ENCODE assay signal across 13 cellular contexts in genomic region chr1:116852367-116852766, GRCh38.
"Had no signal": no experiment of that assay in that cellular context is flagged by ENCODE, and none has a peak within 500 bp of the region (broad histone marks: within the 10 kb centered on the region; RNA-seq: fewer than 3 reads in every experiment).

No MANE protein-coding gene starts in this region.

- ATAC-seq: sciatic nerve, SK-N-SH treated with all-trans-retinoic acid at 6 μM for 48 hours had no signal

- H3K4me1 ChIP-seq: prostate gland had no signal

- H3K27me3 Mint-ChIP-seq: activated naive CD8-positive, alpha-beta T cell had no signal

- H3K4me3 Mint-ChIP-seq: activated naive CD8-positive, alpha-beta T cell; mesothelial cell of epicardium; T-helper 1 cell treated with Interleukin-12 subunit alpha and Interleukin-12 subunit beta and Interleukin-4 antibody, amounts not matched to agents 30 μg/mL and 1 μg/mL, for 36 hours had no signal

- DNase-seq: activated effector memory CD4-positive, alpha-beta T cell treated with anti-CD3 and anti-CD28 coated beads, Interleukin-2, amount 50 U/mL, for 16 hours; activated T-cell treated with anti-CD3 and anti-CD28 coated beads, Interleukin-2, amount 50 U/mL, for 1 hour; esophagus squamous epithelium; head of caudate nucleus; stimulated activated CD4-positive, alpha-beta T cell treated with anti-CD3 and anti-CD28 coated beads, Interleukin-2, amount 100 ng/mL, for 24 hours; stimulated activated naive CD4-positive, alpha-beta T cell had no signal

- H3K9me3 ChIP-seq: esophagus squamous epithelium, prostate gland, suprapubic skin had no signal

- H3K9me3 Mint-ChIP-seq: T-helper 1 cell treated with Interleukin-12 subunit alpha and Interleukin-12 subunit beta and Interleukin-4 antibody, amounts not matched to agents 30 μg/mL and 1 μg/mL, for 36 hours had no signal

- H3K27ac Mint-ChIP-seq: activated naive CD8-positive, alpha-beta T cell; T-helper 1 cell treated with Interleukin-12 subunit alpha and Interleukin-12 subunit beta and Interleukin-4 antibody, amounts not matched to agents 30 μg/mL and 1 μg/mL, for 36 hours had no signal

- H3K27ac ChIP-seq: esophagus squamous epithelium, prostate gland, suprapubic skin had no signal

- H3K36me3 Mint-ChIP-seq: activated naive CD8-positive, alpha-beta T cell; mesothelial cell of epicardium had no signal

- H3K27me3 ChIP-seq: esophagus squamous epithelium, suprapubic skin had no signal

- H3K4me3 ChIP-seq: esophagus squamous epithelium, prostate gland, suprapubic skin had no signal

- H3K36me3 ChIP-seq: esophagus squamous epithelium, prostate gland, suprapubic skin had no signal
